8 cellular contexts compared by ENCODE assay signal in genomic region chr16:31874354-31875111, GRCh38. TPM values are rescaled to one million over a fixed set of nuclear protein-coding genes. Genes with fewer than 3 reads are reported as not detected.
DNase-seq lines count a peak whose midpoint lies in the region; ATAC-seq and TF ChIP-seq lines count a peak whose summit lies in the region.

No MANE protein-coding gene starts in this region.

- peak overlapping the region; percentile 74 for H3K27ac Mint-ChIP-seq in CD4-positive, alpha-beta T cell

- no peak for TF ChIP-seq EP300 in suprapubic skin (IDR thresholded peaks at IDR 0.05)

- CTCF ChIA-PET in CD4-positive, alpha-beta T cell (lab: Charles Lee) = interaction anchor here (1.5 kb wide), 1 partner anchor 732 kb away, joined by 7 read pairs; no protein-coding TSS in a partner anchor

- H3K4me3 ChIP-seq in Peyer's patch = peak overlapping the region; percentile 78 to 100 (median 94)
- peak overlapping the region; percentile 72 to 99 (median 99) for H3K4me3 ChIP-seq in breast epithelium
- H3K4me3 ChIP-seq in suprapubic skin = peak overlapping the region; percentile 88

- peaks cover 0 to 41% (median 22%) of the 10 kb centered on the region in 4 donors for H3K4me1 ChIP-seq in Peyer's patch
- peaks cover 5 to 24% of the 10 kb centered on the region in 2 donors for H3K4me1 ChIP-seq in breast epithelium
- peaks cover 54% of the 10 kb centered on the region for H3K4me1 ChIP-seq in suprapubic skin

- H3K27me3 Mint-ChIP-seq in CD4-positive, alpha-beta T cell = no peaks in the 10 kb centered on the region

- no peak for ATAC-seq in CD4-positive, alpha-beta T cell (ENCODE audit: poor library complexity)
- ATAC-seq in GM18858 (IDR thresholded peaks at IDR 0.05; ENCODE audit: unreplicated experiment) (peak; percentile 32), HG03175 (IDR thresholded peaks at IDR 0.05; ENCODE audit: unreplicated experiment) (peak; percentile 24), left lobe of liver (peak; percentile 52)

- TF ChIP-seq POLR2A in Peyer's patch (IDR thresholded peaks at IDR 0.05) = no peak
- TF ChIP-seq POLR2A in breast epithelium (IDR thresholded peaks at IDR 0.05) = no peak
- no peak for TF ChIP-seq POLR2A in suprapubic skin (IDR thresholded peaks at IDR 0.05)

- peak overlapping the region; percentile 96 for H3K4me3 Mint-ChIP-seq in CD4-positive, alpha-beta T cell

- H3K4me1 Mint-ChIP-seq in CD4-positive, alpha-beta T cell (ENCODE audit: low read depth) = peaks cover 73% of the 10 kb centered on the region

- DNase-seq in CD4-positive, alpha-beta T cell = peak in 1 of 10 experiments; percentile 17
- DNase-seq in Peyer's patch = peak in 2 of 3 donors; percentile 44 to 64
- no peak for DNase-seq in breast epithelium (ENCODE audit: low spot score in 2 of 2)
- DNase-seq in left lobe of liver (ENCODE audit: low spot score) = no peak
- no peak for DNase-seq in suprapubic skin (ENCODE audit: low spot score in 2 of 2)
- DNase-seq in dedifferentiated amniotic fluid mesenchymal stem cell (ENCODE audit: extremely low spot score) = no peak

- no peaks in the 10 kb centered on the region for H3K9me3 Mint-ChIP-seq in CD4-positive, alpha-beta T cell

- H3K36me3 ChIP-seq in Peyer's patch (no peaks in the 10 kb centered on the region), breast epithelium (no peaks in the 10 kb centered on the region), suprapubic skin (no peaks in the 10 kb centered on the region)

- no peaks in the 10 kb centered on the region for H3K9me3 ChIP-seq in CD4-positive, alpha-beta T cell (ENCODE audit: control insufficient read depth, low read length)
- H3K9me3 ChIP-seq in Peyer's patch (no peaks in the 10 kb centered on the region), breast epithelium (no peaks in the 10 kb centered on the region), suprapubic skin (no peaks in the 10 kb centered on the region)

- WGBS in suprapubic skin = under 1% methylated on average over 14 of the region's 14 CpGs

- intact Hi-C loops in CD4-positive, alpha-beta T cell (cut with DNase I, micrococcal nuclease) = loop anchor here in 1 of 2 experiments (5.0 to 10.0 kb wide), 2 partner anchors 172 to 670 kb away; partner anchors contain the start of gene PYCARD
- intact Hi-C loops in breast epithelium (cut with DNase I; ENCODE audit: low total_unique reads) = no loop called here

- H3K27me3 ChIP-seq in CD4-positive, alpha-beta T cell (ENCODE audit: control insufficient read depth, insufficient read depth, low read length) = no peaks in the 10 kb centered on the region
- H3K27me3 ChIP-seq in Peyer's patch (no peaks in the 10 kb centered on the region), breast epithelium (no peaks in the 10 kb centered on the region), suprapubic skin (no peaks in the 10 kb centered on the region)

- peaks cover 50% of the 10 kb centered on the region for H3K36me3 Mint-ChIP-seq in CD4-positive, alpha-beta T cell (ENCODE audit: low read depth)

- POLR2A ChIA-PET in CD4-positive, alpha-beta T cell (lab: Charles Lee) = interaction anchor here (0.7 to 2.4 kb wide), 10 partner anchors 13 to 801 kb away, joined by 3 to 17 read pairs (median 7); partner anchors contain the start of genes KAT8, ZNF646 and ZNF668

- no peak for TF ChIP-seq CTCF in CD4-positive, alpha-beta T cell (IDR thresholded peaks at IDR 0.05)
- TF ChIP-seq CTCF in Peyer's patch (IDR thresholded peaks at IDR 0.05) (no peak), breast epithelium (IDR thresholded peaks at IDR 0.05) (no peak), suprapubic skin (IDR thresholded peaks at IDR 0.05) (no peak)

- H3K27ac ChIP-seq in CD4-positive, alpha-beta T cell (ENCODE audit: low read depth, low read length) = peak overlapping the region; percentile 94
- peak overlapping the region; percentile 89 to 96 (median 94) for H3K27ac ChIP-seq in Peyer's patch
- peak overlapping the region; percentile 93 to 96 for H3K27ac ChIP-seq in breast epithelium
- peak overlapping the region; percentile 95 for H3K27ac ChIP-seq in suprapubic skin

RNA-seq across cellular contexts. Expression of gene ZNF267, which starts 0.9 kb away (rescaled TPM):
- 10 to 100 TPM; 56.0 to 57.9 TPM for total RNA-seq in CD4-positive, alpha-beta T cell
- total RNA-seq in Peyer's patch (10 to 100 TPM; 10.6 to 51.2 (median 12.0) TPM), breast epithelium (10 to 100 TPM; 12.8 to 24.9 (median 13.8) TPM), left lobe of liver (3.1 TPM), suprapubic skin (10 to 100 TPM in 3 of 4 donors, 1 to 10 TPM in 1; 7.7 to 13.2 (median 11.3) TPM)

Comparison
In these comparisons a context has a peak if more than half of its experiments do, and no peak if none do; other contexts are left out.
1. DNase-seq: peak in Peyer's patch (2 of 3); none in breast epithelium (0 of 2), left lobe of liver (single experiment), suprapubic skin (0 of 2) and dedifferentiated amniotic fluid mesenchymal stem cell (single experiment).
2. Peak in every context shown above with its lines, with median percentiles within 50 percentile points of each other: H3K27ac ChIP-seq and H3K4me3 ChIP-seq.